In genomic region chr4:26826721-26827120, GRCh38 we compare ENCODE assay signal across 9 cellular contexts. TPM values are rescaled to one million over a fixed set of nuclear protein-coding genes. Genes with fewer than 3 reads are reported as not detected.
DNase-seq lines count a peak whose midpoint lies in the region; ATAC-seq lines count a peak whose summit lies in the region.
"Had no signal": no experiment of that assay in that cellular context is flagged by ENCODE, and none has a peak within 500 bp of the region (broad histone marks: within the 10 kb centered on the region; RNA-seq: fewer than 3 reads in every experiment).

No MANE protein-coding gene starts in this region.

- DNase-seq in AML-193 (lab: John Stamatoyannopoulos, UW) = peak; percentile 79 to 84
- no peak for DNase-seq in C1 segment of cervical spinal cord (lab: John Stamatoyannopoulos, UW)
- DNase-seq in HPDE6-E6E7 (ENCODE audit: extremely low spot score) = no peak
- DNase-seq in caudate nucleus (lab: John Stamatoyannopoulos, UW) = no peak
- DNase-seq in NCI-H774 (lab: John Stamatoyannopoulos, UW) = no peak

- ATAC-seq in GM19467 (IDR thresholded peaks at IDR 0.05; ENCODE audit: unreplicated experiment) = peak; percentile 86
- ATAC-seq in HG03457 (IDR thresholded peaks at IDR 0.05; ENCODE audit: unreplicated experiment) = peak; percentile 80
- peak; percentile 44 for ATAC-seq in esophagus mucosa

- H3K27ac ChIP-seq in caudate nucleus (ENCODE audit: low read depth, low read length) = no peak overlapping the region
- H3K27ac ChIP-seq: C4-2B had no signal

RNA-seq across cellular contexts. Expression of gene STIM2, which starts 33.9 kb away (rescaled TPM):
- total RNA-seq in esophagus mucosa = 7.1 TPM

Comparison
In these comparisons a context has a peak if more than half of its experiments do, and no peak if none do; other contexts are left out.
1. DNase-seq: peak in AML-193 (2 of 2); none in C1 segment of cervical spinal cord (0 of 14), HPDE6-E6E7 (single experiment), caudate nucleus (0 of 61) and NCI-H774 (single experiment).
2. Peak in every context shown above with its lines, with median percentiles within 50 percentile points of each other: ATAC-seq.